ENCODE assay signal across 2 cellular contexts in the genomic region with DNA sequence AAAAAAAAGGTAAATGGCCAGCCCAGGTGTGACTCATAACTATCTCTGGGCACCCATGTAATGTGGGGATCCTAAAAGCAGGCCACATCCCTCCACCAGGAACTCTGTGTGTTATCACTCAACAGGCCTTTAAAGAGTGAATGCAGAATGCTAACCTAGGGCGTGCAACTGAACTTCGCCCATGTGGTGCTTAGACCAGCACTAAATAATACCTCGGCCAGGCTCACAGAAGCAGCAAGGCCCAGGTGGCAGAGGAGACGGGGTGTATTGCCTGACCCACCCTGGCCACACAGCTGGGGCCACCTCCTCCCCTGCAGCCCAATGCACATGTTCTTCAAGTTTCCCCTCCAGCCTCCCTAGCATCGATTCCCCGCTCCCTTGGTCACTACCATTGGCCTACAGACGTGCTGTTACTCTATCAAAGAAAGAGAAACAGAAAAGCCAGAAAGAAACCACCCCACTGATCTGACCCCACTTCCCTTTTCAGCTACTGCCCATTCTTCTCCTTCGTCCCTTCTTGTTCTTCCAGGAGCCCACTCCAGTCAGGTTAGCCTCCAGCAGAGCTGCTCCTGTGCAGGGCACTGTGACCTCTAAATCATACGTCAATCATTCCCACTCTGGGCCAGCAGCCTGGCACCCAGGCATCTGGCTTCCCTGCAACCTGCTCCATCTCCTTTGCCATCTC.
A peak's percentile ranks its signal among the peaks of the same experiment; 100 is the strongest.
TF ChIP-seq lines count a peak whose summit lies in the region.

No MANE protein-coding gene starts in this region.

TF ChIP-seq in GM12878, 131 proteins besides CTCF, POLR2A, EP300 and RAD21:
- TF ChIP-seq MEF2A (IDR thresholded peaks at IDR 0.05; ENCODE audit: insufficient read depth, low read depth, low read length) (no peak), SPI1 (IDR thresholded peaks at IDR 0.05; ENCODE audit: borderline replicate concordance, insufficient read depth, low read depth, low read length) (peak; percentile 52; the same call in 1 of the 2 replicates), CREB1 (IDR thresholded peaks at IDR 0.05; ENCODE audit: low read depth) (no peak), ESRRA (IDR thresholded peaks at IDR 0.05; ENCODE audit: low read length) (no peak)

TF ChIP-seq in SK-N-SH, 30 proteins besides CTCF, POLR2A, EP300 and RAD21:
- TF ChIP-seq GABPA (IDR thresholded peaks at IDR 0.05; ENCODE audit: low read depth) (no peak), ELF1 (IDR thresholded peaks at IDR 0.05) (no peak), RCOR1 (IDR thresholded peaks at IDR 0.05; ENCODE audit: low read length) (no peak), GATA2 (CRISPR knock-in tag; IDR thresholded peaks at IDR 0.05) (no peak), SIN3A (IDR thresholded peaks at IDR 0.05; ENCODE audit: borderline replicate concordance, low read depth, low read length) (no peak), MXI1 (IDR thresholded peaks at IDR 0.05; ENCODE audit: low read depth, low read length) (no peak), TCF12 (IDR thresholded peaks at IDR 0.05) (no peak), EZH2phosphoT487 (IDR thresholded peaks at IDR 0.05; ENCODE audit: borderline replicate concordance, low read depth) (no peak)
- TF ChIP-seq, protein P1, sequence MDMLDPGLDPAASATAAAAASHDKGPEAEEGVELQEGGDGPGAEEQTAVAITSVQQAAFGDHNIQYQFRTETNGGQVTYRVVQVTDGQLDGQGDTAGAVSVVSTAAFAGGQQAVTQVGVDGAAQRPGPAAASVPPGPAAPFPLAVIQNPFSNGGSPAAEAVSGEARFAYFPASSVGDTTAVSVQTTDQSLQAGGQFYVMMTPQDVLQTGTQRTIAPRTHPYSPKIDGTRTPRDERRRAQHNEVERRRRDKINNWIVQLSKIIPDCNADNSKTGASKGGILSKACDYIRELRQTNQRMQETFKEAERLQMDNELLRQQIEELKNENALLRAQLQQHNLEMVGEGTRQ (IDR thresholded peaks at IDR 0.05; ENCODE audit: borderline replicate concordance, low read depth, low read length): no peak
- TF ChIP-seq, protein P2, sequence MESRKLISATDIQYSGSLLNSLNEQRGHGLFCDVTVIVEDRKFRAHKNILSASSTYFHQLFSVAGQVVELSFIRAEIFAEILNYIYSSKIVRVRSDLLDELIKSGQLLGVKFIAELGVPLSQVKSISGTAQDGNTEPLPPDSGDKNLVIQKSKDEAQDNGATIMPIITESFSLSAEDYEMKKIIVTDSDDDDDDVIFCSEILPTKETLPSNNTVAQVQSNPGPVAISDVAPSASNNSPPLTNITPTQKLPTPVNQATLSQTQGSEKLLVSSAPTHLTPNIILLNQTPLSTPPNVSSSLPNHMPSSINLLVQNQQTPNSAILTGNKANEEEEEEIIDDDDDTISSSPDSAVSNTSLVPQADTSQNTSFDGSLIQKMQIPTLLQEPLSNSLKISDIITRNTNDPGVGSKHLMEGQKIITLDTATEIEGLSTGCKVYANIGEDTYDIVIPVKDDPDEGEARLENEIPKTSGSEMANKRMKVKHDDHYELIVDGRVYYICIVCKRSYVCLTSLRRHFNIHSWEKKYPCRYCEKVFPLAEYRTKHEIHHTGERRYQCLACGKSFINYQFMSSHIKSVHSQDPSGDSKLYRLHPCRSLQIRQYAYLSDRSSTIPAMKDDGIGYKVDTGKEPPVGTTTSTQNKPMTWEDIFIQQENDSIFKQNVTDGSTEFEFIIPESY (IDR thresholded peaks at IDR 0.05; ENCODE audit: borderline replicate concordance, low read depth): no peak
- TF ChIP-seq, protein P3, sequence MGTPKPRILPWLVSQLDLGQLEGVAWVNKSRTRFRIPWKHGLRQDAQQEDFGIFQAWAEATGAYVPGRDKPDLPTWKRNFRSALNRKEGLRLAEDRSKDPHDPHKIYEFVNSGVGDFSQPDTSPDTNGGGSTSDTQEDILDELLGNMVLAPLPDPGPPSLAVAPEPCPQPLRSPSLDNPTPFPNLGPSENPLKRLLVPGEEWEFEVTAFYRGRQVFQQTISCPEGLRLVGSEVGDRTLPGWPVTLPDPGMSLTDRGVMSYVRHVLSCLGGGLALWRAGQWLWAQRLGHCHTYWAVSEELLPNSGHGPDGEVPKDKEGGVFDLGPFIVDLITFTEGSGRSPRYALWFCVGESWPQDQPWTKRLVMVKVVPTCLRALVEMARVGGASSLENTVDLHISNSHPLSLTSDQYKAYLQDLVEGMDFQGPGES (IDR thresholded peaks at IDR 0.05; ENCODE audit: low read depth, low read length): no peak
